ENCODE assay signal across 20 cellular contexts in genomic region chr15:100334905-100335304, GRCh38. TPM values are rescaled to one million over a fixed set of nuclear protein-coding genes. Genes with fewer than 3 reads are reported as not detected.
DNase-seq lines count a peak whose midpoint lies in the region; ATAC-seq and TF ChIP-seq lines count a peak whose summit lies in the region.
"Had no signal": no experiment of that assay in that cellular context is flagged by ENCODE, and none has a peak within 500 bp of the region (broad histone marks: within the 10 kb centered on the region; RNA-seq: fewer than 3 reads in every experiment).

No MANE protein-coding gene starts in this region.

- no peaks in the 10 kb centered on the region; the same call in 1 of the 2 replicates for H3K36me3 ChIP-seq in BE2C
- H3K36me3 ChIP-seq: BLaER1 treated with 17β-estradiol and CSF1 and Interleukin-3, amounts not matched to agents 10 nM and 100 nM; heart left ventricle; SJSA1; suprapubic skin had no signal

- POLR2A ChIA-PET in activated CD8-positive, alpha-beta T cell treated with anti-CD3 and anti-CD28 coated beads for 36 hours (lab: Charles Lee) = interaction anchor here (1.3 kb wide), 1 partner anchor 10 kb away, joined by 3 read pairs; no protein-coding TSS in a partner anchor

- intact Hi-C loops in activated CD8-positive, alpha-beta T cell treated with anti-CD3 and anti-CD28 coated beads for 36 hours (cut with micrococcal nuclease) = loop anchor here (5.0 to 10.0 kb wide), 2 partner anchors 200 to 403 kb away; no protein-coding TSS in a partner anchor

- H3K36me3 Mint-ChIP-seq in activated CD8-positive, alpha-beta T cell treated with anti-CD3 and anti-CD28 coated beads for 36 hours (ENCODE audit: low read depth) = no peaks in the 10 kb centered on the region
- peaks cover 0 to 3% (median 0%) of the 10 kb centered on the region in 3 donors for H3K36me3 Mint-ChIP-seq in immature natural killer cell
- H3K36me3 Mint-ChIP-seq: memory B cell, naive B cell had no signal

- H3K9me3 ChIP-seq in BE2C = no peaks in the 10 kb centered on the region
- H3K9me3 ChIP-seq: BLaER1 treated with 17β-estradiol and CSF1 and Interleukin-3, amounts not matched to agents 10 nM and 100 nM; heart left ventricle; SJSA1; suprapubic skin had no signal

- no peak overlapping the region for H3K4me3 Mint-ChIP-seq in activated CD8-positive, alpha-beta T cell treated with anti-CD3 and anti-CD28 coated beads for 36 hours
- peak overlapping the region in 3 of 5 donors; percentile 9 to 66 (median 48) for H3K4me3 Mint-ChIP-seq in immature natural killer cell
- H3K4me3 Mint-ChIP-seq: memory B cell, naive B cell had no signal

- peaks cover 14% of the 10 kb centered on the region for H3K4me1 ChIP-seq in BE2C
- H3K4me1 ChIP-seq: SJSA1 had no signal

- H3K27me3 Mint-ChIP-seq in activated CD8-positive, alpha-beta T cell treated with anti-CD3 and anti-CD28 coated beads for 36 hours = peaks cover 10% of the 10 kb centered on the region
- H3K27me3 Mint-ChIP-seq in immature natural killer cell (ENCODE audit: low read depth in 3 of 3) = peaks cover 17 to 35% (median 19%) of the 10 kb centered on the region in 3 donors

- TF ChIP-seq CTCF in BE2C (IDR thresholded peaks at IDR 0.05; ENCODE audit: low read depth, low read length) = peak; percentile 16; the same call in 1 of the 2 replicates
- no peak for TF ChIP-seq CTCF in activated CD8-positive, alpha-beta T cell treated with anti-CD3 and anti-CD28 coated beads for 36 hours (IDR thresholded peaks at IDR 0.05)

- H3K9me3 Mint-ChIP-seq in activated CD8-positive, alpha-beta T cell treated with anti-CD3 and anti-CD28 coated beads for 36 hours = no peaks in the 10 kb centered on the region
- no peaks in the 10 kb centered on the region for H3K9me3 Mint-ChIP-seq in immature natural killer cell
- H3K9me3 Mint-ChIP-seq: memory B cell had no signal

- no peak overlapping the region for H3K4me3 ChIP-seq in BE2C (ENCODE audit: low read depth, low read length)
- H3K4me3 ChIP-seq: BLaER1 treated with 17β-estradiol and CSF1 and Interleukin-3, amounts not matched to agents 10 nM and 100 nM; heart left ventricle; SJSA1; suprapubic skin had no signal

- H3K4me1 Mint-ChIP-seq in activated CD8-positive, alpha-beta T cell treated with anti-CD3 and anti-CD28 coated beads for 36 hours (ENCODE audit: low read depth) = peaks cover 67% of the 10 kb centered on the region
- peaks cover 65 to 80% of the 10 kb centered on the region in 2 donors for H3K4me1 Mint-ChIP-seq in immature natural killer cell

- peak overlapping the region; percentile 7 for H3K27ac Mint-ChIP-seq in activated CD8-positive, alpha-beta T cell treated with anti-CD3 and anti-CD28 coated beads for 36 hours
- peak overlapping the region in 3 of 6 donors; percentile 7 to 55 (median 46) for H3K27ac Mint-ChIP-seq in immature natural killer cell
- H3K27ac Mint-ChIP-seq: memory B cell, naive B cell had no signal

- ATAC-seq in activated CD8-positive, alpha-beta T cell treated with anti-CD3 and anti-CD28 coated beads for 36 hours = no peak
- no peak for ATAC-seq in HG03159 (IDR thresholded peaks at IDR 0.05; ENCODE audit: unreplicated experiment)
- ATAC-seq in HG02610 (IDR thresholded peaks at IDR 0.05; ENCODE audit: unreplicated experiment) = no peak
- ATAC-seq: heart left ventricle had no signal

- peak; percentile 37 for DNase-seq in BE2C
- DNase-seq in ELF-1 (ENCODE audit: low read depth, low spot score) = peak; percentile 14
- DNase-seq in activated CD8-positive, alpha-beta T cell treated with anti-CD3 and anti-CD28 coated beads for 36 hours = no peak
- no peak for DNase-seq in immature natural killer cell
- DNase-seq in SKM-1 (lab: John Stamatoyannopoulos, UW; ENCODE audit: unreplicated experiment) = no peak
- DNase-seq: activated CD4-positive, alpha-beta T cell treated with anti-CD3 and anti-CD28 coated beads for 4 hours; activated naive CD4-positive, alpha-beta T cell treated with anti-CD3 and anti-CD28 coated beads, Interleukin-2, amount 50 U/mL, for 16 hours; heart left ventricle; Kasumi-1; left colon; naive B cell; NCI-H1694 treated with DMSO at 0.1 percent for 48 hours; retina; stimulated activated CD4-positive, alpha-beta T cell treated with anti-CD3 and anti-CD28 coated beads, Interleukin-1b, Interleukin-23, amount 100 ng/mL, for 48 hours had no signal

- no peaks in the 10 kb centered on the region for H3K27me3 ChIP-seq in BE2C

- CTCF ChIA-PET in activated CD8-positive, alpha-beta T cell treated with anti-CD3 and anti-CD28 coated beads for 36 hours (lab: Charles Lee) = interaction anchor here (1.3 to 8.3 kb wide), 4 partner anchors 14 to 406 kb away, joined by 3 to 154 read pairs (median 10); no protein-coding TSS in a partner anchor

RNA-seq across cellular contexts. Expression of gene ADAMTS17, which starts 6.9 kb away (rescaled TPM):
- polyA plus RNA-seq in BE2C (2012; ENCODE audit: insufficient read depth, insufficient read length, low read depth) = 6.9 TPM
- 1 to 10 TPM in 1 of 2 experiments, under 1 TPM in 1; 0.60 to 1.5 TPM for total RNA-seq in activated CD8-positive, alpha-beta T cell treated with anti-CD3 and anti-CD28 coated beads for 36 hours
- under 1 TPM in 2 of 3 donors, not detected in 1; 0.27 to 0.53 TPM for polyA plus RNA-seq in immature natural killer cell

Comparison
In these comparisons a context has a peak if more than half of its experiments do, and no peak if none do; other contexts are left out.
1. DNase-seq: peak in BE2C (single experiment) and ELF-1 (single experiment); none in activated CD8-positive, alpha-beta T cell treated with anti-CD3 and anti-CD28 coated beads for 36 hours (single experiment), immature natural killer cell (0 of 3) and SKM-1 (single experiment).